8 cellular contexts compared by ENCODE assay signal in genomic region chr10:5692476-5693358, GRCh38. TPM values are rescaled to one million over a fixed set of nuclear protein-coding genes. Genes with fewer than 3 reads are reported as not detected.
A peak's percentile ranks its signal among the peaks of the same experiment; 100 is the strongest.
DNase-seq lines count a peak whose midpoint lies in the region; ATAC-seq and TF ChIP-seq lines count a peak whose summit lies in the region.

No MANE protein-coding gene starts in this region.

- H3K4me1 ChIP-seq in body of pancreas (peaks cover 21% of the 10 kb centered on the region), spleen (peaks cover 24 to 97% (median 75%) of the 10 kb centered on the region in 6 donors)

- H3K4me1 Mint-ChIP-seq in T-helper 17 cell, result peaks cover 39% of the 10 kb centered on the region

- H3K27ac ChIP-seq in body of pancreas, result peak overlapping the region; percentile 2 to 57 (median 47)
- H3K27ac ChIP-seq in spleen, result peak overlapping the region in 7 of 8 donors; percentile 59 to 83 (median 77)

- WGBS in body of pancreas, 2 donors, result 26 to 55% methylated on average over 15 to 48 of the region's 48 CpGs
- 5 to 15% (median 8%) methylated on average over 24 to 48 of the region's 48 CpGs for WGBS in spleen, 5 donors

- H3K27ac Mint-ChIP-seq in T-helper 17 cell, result peak overlapping the region; percentile 91

- H3K36me3 ChIP-seq in body of pancreas (replicated peaks in 1 of 2; ENCODE audit: insufficient read depth in 1 of 2, low read depth in 2 of 2), result no peaks in the 10 kb centered on the region
- H3K36me3 ChIP-seq in spleen, result no peaks in the 10 kb centered on the region

- TF ChIP-seq CTCF in body of pancreas (IDR thresholded peaks at IDR 0.05) (no peak), spleen (IDR thresholded peaks at IDR 0.05 in 8 of 11, conservative IDR thresholded peaks at IDR 0.05 in 3 of 11) (no peak)

- peak; percentile 78 for ATAC-seq in HG02973 (IDR thresholded peaks at IDR 0.05; ENCODE audit: unreplicated experiment)
- ATAC-seq in T-helper 17 cell, result peak; percentile 95
- ATAC-seq in body of pancreas, result peak; percentile 78

- no peaks in the 10 kb centered on the region for H3K36me3 Mint-ChIP-seq in T-helper 17 cell (ENCODE audit: low read depth)

- H3K27me3 ChIP-seq in body of pancreas (no peaks in the 10 kb centered on the region), spleen (replicated peaks in 1 of 7) (no peaks in the 10 kb centered on the region)

- intact Hi-C loops in body of pancreas (cut with DNase I), result no loop called here
- intact Hi-C loops in spleen (cut with DNase I; ENCODE audit: low total_unique reads), result no loop called here

- H3K4me3 Mint-ChIP-seq in T-helper 17 cell, result peak overlapping the region; percentile 91

- H3K9me3 ChIP-seq in T-helper 17 cell (ENCODE audit: control insufficient read depth, low read length, poor library complexity, severe bottlenecking), result no peaks in the 10 kb centered on the region
- H3K9me3 ChIP-seq in body of pancreas, result no peaks in the 10 kb centered on the region
- no peaks in the 10 kb centered on the region for H3K9me3 ChIP-seq in spleen

- TF ChIP-seq POLR2A in GM18526 (IDR thresholded peaks at IDR 0.05; ENCODE audit: extremely low read depth, insufficient read length) (peak; percentile 35), body of pancreas (IDR thresholded peaks at IDR 0.05) (peak in 1 of 3 donors; percentile 14), spleen (IDR thresholded peaks at IDR 0.05) (no peak)

- DNase-seq in T-helper 17 cell (peak; percentile 53 to 62 (median 53)), body of pancreas (peak; percentile 38 to 58 (median 40)), iPS-NIHi7 (ENCODE audit: extremely low spot score) (peak; percentile 60), spleen (peak; percentile 91), NCI-H1694 (lab: John Stamatoyannopoulos, UW) (no peak), middle frontal gyrus (ENCODE audit: extremely low spot score, low spot score) (no peak)

- H3K4me3 ChIP-seq in body of pancreas (no peak overlapping the region), spleen (peak overlapping the region; percentile 18 to 70 (median 42))

- no peaks in the 10 kb centered on the region for H3K27me3 Mint-ChIP-seq in T-helper 17 cell

RNA-seq across cellular contexts. Expression of gene TASOR2, which starts 8.1 kb away (rescaled TPM):
- total RNA-seq in T-helper 17 cell, result 10 to 100 TPM; 50.6 to 63.6 TPM
- total RNA-seq in body of pancreas, result 100 to 1,000 TPM in 1 of 2 donors, 10 to 100 TPM in 1; 47.2 to 114 TPM
- total RNA-seq in spleen, result 10 to 100 TPM; 58.3 to 87.9 (median 72.6) TPM
- polyA plus RNA-seq in spleen, result 10 to 100 TPM in 2 of 3 donors, 1 to 10 TPM in 1; 9.5 to 11.3 (median 10.1) TPM

RNA-seq across cellular contexts. Expression of gene ASB13, which starts 26.3 kb away (rescaled TPM):
- total RNA-seq in T-helper 17 cell (10 to 100 TPM in 1 of 2 donors, 1 to 10 TPM in 1; 6.0 to 11.6 TPM), body of pancreas (10 to 100 TPM in 1 of 2 donors, 1 to 10 TPM in 1; 7.6 to 15.0 TPM), spleen (10 to 100 TPM; 17.0 to 29.6 (median 21.6) TPM)
- 10 to 100 TPM; 17.7 to 25.4 (median 25.1) TPM for polyA plus RNA-seq in spleen

Comparison
In these comparisons a context has a peak if more than half of its experiments do, and no peak if none do; other contexts are left out.
1. DNase-seq: peak in T-helper 17 cell (3 of 3), body of pancreas (4 of 4), iPS-NIHi7 (single experiment) and spleen (single experiment); none in NCI-H1694 (single experiment) and middle frontal gyrus (single experiment).
2. H3K4me3 ChIP-seq: peak in spleen (8 of 8); none in body of pancreas (0 of 2).
3. Peak in every context shown above with its lines, with median percentiles within 50 percentile points of each other: ATAC-seq.